Comparison of ENCODE assay signal across 26 cellular contexts in the genomic region with DNA sequence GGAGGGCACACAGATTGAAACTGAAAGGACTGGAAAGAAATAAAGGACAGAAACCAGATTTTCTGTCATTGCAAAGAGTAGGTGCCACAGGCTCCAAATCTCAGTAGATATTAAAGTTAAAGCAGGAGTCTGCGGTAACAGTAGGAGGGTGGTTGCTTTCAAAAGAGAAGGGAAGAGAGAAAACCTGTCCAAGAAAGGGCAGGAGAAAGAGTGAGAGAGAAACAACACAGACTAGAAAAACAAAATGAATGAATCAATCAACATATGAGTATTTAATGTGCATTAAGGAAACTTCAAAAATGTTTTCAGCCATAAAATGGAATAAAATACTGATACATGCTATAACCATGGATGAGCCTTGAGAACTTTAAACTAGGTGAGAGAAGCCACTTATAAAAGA.
DNase-seq lines count a peak whose midpoint lies in the region; ATAC-seq, FAIRE-seq and TF ChIP-seq lines count a peak whose summit lies in the region.
"Had no signal": no experiment of that assay in that cellular context is flagged by ENCODE, and none has a peak within 500 bp of the region (broad histone marks: within the 10 kb centered on the region; RNA-seq: fewer than 3 reads in every experiment).

No MANE protein-coding gene starts in this region.

- peaks cover 2% of the 10 kb centered on the region for H3K4me1 Mint-ChIP-seq in activated naive CD4-positive, alpha-beta T cell treated with anti-CD3 and anti-CD28 coated beads, Interleukin-2, amount 10 ng/mL, durations not matched to agents 7 days and 5 days

- H3K36me3 ChIP-seq in cardiac muscle cell (no peaks in the 10 kb centered on the region), K562 (ENCODE audit: control insufficient read depth, insufficient read depth, low read length) (no peaks in the 10 kb centered on the region), right lobe of liver (no peaks in the 10 kb centered on the region), thyroid gland (no peaks in the 10 kb centered on the region)
- H3K36me3 ChIP-seq: ovary, transverse colon had no signal

- ATAC-seq in K562 (no peak), right lobe of liver (no peak)

- CTCF ChIA-PET in K562 (lab: Yijun Ruan, JAX; ENCODE audit: low intra/inter-chr PET ratio): no interaction called here
- CTCF ChIA-PET in activated naive CD4-positive, alpha-beta T cell treated with anti-CD3 and anti-CD28 coated beads, Interleukin-2, amount 10 ng/mL, durations not matched to agents 7 days and 5 days (lab: Charles Lee): no interaction called here

- no peak overlapping the region for H3K4me2 ChIP-seq in K562 (ENCODE audit: insufficient read depth, low read length)

- H3K9me3 ChIP-seq in cardiac muscle cell (ENCODE audit: low read depth) (no peaks in the 10 kb centered on the region), K562 (replicated peaks; ENCODE audit: control insufficient read depth, insufficient read depth, low read depth, low read length) (no peaks in the 10 kb centered on the region), right lobe of liver (no peaks in the 10 kb centered on the region), thyroid gland (no peaks in the 10 kb centered on the region)
- H3K9me3 ChIP-seq: ovary, transverse colon had no signal

- H3K27ac ChIP-seq in cardiac muscle cell: peak overlapping the region; percentile 96
- no peak overlapping the region for H3K27ac ChIP-seq in K562 (ENCODE audit: extremely low read depth, low read depth, low read length)
- peak overlapping the region; percentile 90 to 99 (median 97) for H3K27ac ChIP-seq in right lobe of liver
- peak overlapping the region in 2 of 3 donors; percentile 68 to 75 for H3K27ac ChIP-seq in thyroid gland

- intact Hi-C loops in cardiac septum (cut with DNase I): loop anchor here (2.0 to 5.0 kb wide), 6 partner anchors 163 to 663 kb away; no protein-coding TSS in a partner anchor
- intact Hi-C loops in K562 (cut with micrococcal nuclease): loop anchor here (5.0 kb wide), 2 partner anchors 648 to 663 kb away; no protein-coding TSS in a partner anchor
- intact Hi-C loops in right lobe of liver (cut with DNase I): no loop called here
- intact Hi-C loops in thyroid gland (cut with DNase I): loop anchor here (10.0 kb wide), 1 partner anchor 226 kb away; no protein-coding TSS in a partner anchor

- no peak overlapping the region for H3K9ac ChIP-seq in K562 (ENCODE audit: insufficient read depth in 1 of 2, low read depth in 2 of 2, low read length in 2 of 2)

- H4K20me1 ChIP-seq in K562 (replicated peaks; ENCODE audit: control insufficient read depth, insufficient read depth, low read length): no peaks in the 10 kb centered on the region

- H3K9me3 Mint-ChIP-seq in activated naive CD4-positive, alpha-beta T cell treated with anti-CD3 and anti-CD28 coated beads, Interleukin-2, amount 10 ng/mL, durations not matched to agents 7 days and 5 days: no peaks in the 10 kb centered on the region
- H3K9me3 Mint-ChIP-seq: activated CD4-positive, alpha-beta T cell treated with anti-CD3 and anti-CD28 coated beads, Interleukin-2, amount 10 ng/mL, durations not matched to agents 7 days and 5 days; HFFc6 had no signal

- TF ChIP-seq RAD21 in K562 (CRISPR knock-in tag; conservative IDR thresholded peaks at IDR 0.05 in 1 of 2, IDR thresholded peaks at IDR 0.05 in 1 of 2): no peak

- WGBS in K562 (ENCODE audit: insufficient coverage, low coverage, missing lambda C conversion rate): 78% methylated on average over 1 of the region's 1 CpG
- 43% methylated on average over 1 of the region's 1 CpG for WGBS in right lobe of liver (ENCODE audit: insufficient coverage, low coverage, low lambda C conversion rate, missing lambda C conversion rate)
- 90 to 98% methylated on average over 1 of the region's 1 CpG for WGBS in thyroid gland, 2 donors

- no peak for TF ChIP-seq EP300 in K562 (IDR thresholded peaks at IDR 0.05; ENCODE audit: low read length)

- H3K27me3 ChIP-seq in cardiac muscle cell (no peaks in the 10 kb centered on the region), K562 (ENCODE audit: control insufficient read depth in 2 of 2, insufficient read depth in 2 of 2, low read length in 2 of 2) (peaks cover 0 to 2% of the 10 kb centered on the region in 2 experiments; a peak in 2 of 5 replicates), right lobe of liver (no peaks in the 10 kb centered on the region), thyroid gland (no peaks in the 10 kb centered on the region)
- H3K27me3 ChIP-seq: ovary had no signal

- POLR2A ChIA-PET in K562 (lab: Yijun Ruan, JAX): interaction anchor here (0.6 kb wide), 1 partner anchor 95 kb away, joined by 3 read pairs; no protein-coding TSS in a partner anchor

- H3K4me3 ChIP-seq in cardiac muscle cell (peak overlapping the region; percentile 46), K562 (no peak overlapping the region), right lobe of liver (no peak overlapping the region), thyroid gland (replicated peaks in 1 of 3) (no peak overlapping the region)

- in situ Hi-C loops in K562 (cut with MboI): loop anchor here (25.0 kb wide), 1 partner anchor 648 kb away; no protein-coding TSS in a partner anchor

- H3K36me3 Mint-ChIP-seq in activated naive CD4-positive, alpha-beta T cell treated with anti-CD3 and anti-CD28 coated beads, Interleukin-2, amount 10 ng/mL, durations not matched to agents 7 days and 5 days: no peaks in the 10 kb centered on the region
- H3K36me3 Mint-ChIP-seq: activated naive CD8-positive, alpha-beta T cell; CD4-positive, alpha-beta memory T cell had no signal

- peaks cover 48% of the 10 kb centered on the region for H3K27me3 Mint-ChIP-seq in activated naive CD4-positive, alpha-beta T cell treated with anti-CD3 and anti-CD28 coated beads, Interleukin-2, amount 10 ng/mL, durations not matched to agents 7 days and 5 days

- no peak overlapping the region for H3K4me3 Mint-ChIP-seq in activated naive CD4-positive, alpha-beta T cell treated with anti-CD3 and anti-CD28 coated beads, Interleukin-2, amount 10 ng/mL, durations not matched to agents 7 days and 5 days
- H3K4me3 Mint-ChIP-seq: activated CD4-positive, alpha-beta T cell treated with anti-CD3 and anti-CD28 coated beads, Interleukin-2, amount 10 ng/mL, durations not matched to agents 7 days and 5 days had no signal

- H3K9me1 ChIP-seq in K562 (ENCODE audit: control insufficient read depth, insufficient read depth, low read length): no peaks in the 10 kb centered on the region

- no peak overlapping the region for H3K27ac Mint-ChIP-seq in activated naive CD4-positive, alpha-beta T cell treated with anti-CD3 and anti-CD28 coated beads, Interleukin-2, amount 10 ng/mL, durations not matched to agents 7 days and 5 days
- H3K27ac Mint-ChIP-seq: activated CD4-positive, alpha-beta T cell treated with anti-CD3 and anti-CD28 coated beads, Interleukin-2, amount 10 ng/mL, durations not matched to agents 7 days and 5 days; activated CD8-positive, alpha-beta memory T cell treated with anti-CD3 and anti-CD28 coated beads, Interleukin-2, amount 10 ng/mL, durations not matched to agents 7 days and 5 days; activated naive CD8-positive, alpha-beta T cell; CD4-positive, alpha-beta memory T cell had no signal

- BruUV-seq in K562 (replicated peaks; lab: Mats Ljungman, UMichigan): no TSS peak

- TF ChIP-seq POLR2A in K562 (conservative IDR thresholded peaks at IDR 0.05) (no peak), right lobe of liver (IDR thresholded peaks at IDR 0.05) (no peak), thyroid gland (IDR thresholded peaks at IDR 0.05) (no peak)

- H3K4me1 ChIP-seq in cardiac muscle cell (ENCODE audit: low read depth) (peaks cover 17% of the 10 kb centered on the region), K562 (replicated peaks in 1 of 2; ENCODE audit: control insufficient read depth in 2 of 2, insufficient read depth in 2 of 2, low read length in 2 of 2) (peaks cover 20 to 29% of the 10 kb centered on the region in 2 experiments), right lobe of liver (peaks cover 0 to 17% (median 0%) of the 10 kb centered on the region in 4 donors), thyroid gland (peaks cover 6 to 12% of the 10 kb centered on the region in 2 donors)

- no peaks in the 10 kb centered on the region for H3K79me2 ChIP-seq in K562 (ENCODE audit: control insufficient read depth, insufficient read depth, low read length)

- TF ChIP-seq CTCF in cardiac muscle cell (IDR thresholded peaks at IDR 0.05; ENCODE audit: low read depth, low read length) (no peak), K562 (IDR thresholded peaks at IDR 0.05 in 2 of 3, conservative IDR thresholded peaks at IDR 0.05 in 1 of 3; ENCODE audit: insufficient read depth in 2 of 3, low read depth in 1 of 3, low read length in 3 of 3) (no peak), right lobe of liver (IDR thresholded peaks at IDR 0.05) (no peak), thyroid gland (IDR thresholded peaks at IDR 0.05) (no peak)

- FAIRE-seq in K562 (lab: Jason Lieb, UNC): no peak
- FAIRE-seq: GM18507 had no signal

- DNase-seq in cardiac muscle cell (ENCODE audit: low read depth in 1 of 2, low spot score in 1 of 2) (no peak), cardiac septum (ENCODE audit: low spot score) (no peak), K562 (ENCODE audit: extremely low read depth in 1 of 4, low spot score in 3 of 4) (no peak), right lobe of liver (no peak), thyroid gland (no peak), NCI-H2081 (lab: John Stamatoyannopoulos, UW) (no peak)
- DNase-seq in activated naive CD4-positive, alpha-beta T cell (lab: John Stamatoyannopoulos, UW): no peak
- DNase-seq in activated naive CD4-positive, alpha-beta T cell treated with anti-CD3 and anti-CD28 coated beads, Interleukin-2, amount 10 ng/mL, durations not matched to agents 7 days and 5 days: no peak
- DNase-seq: 8988T; activated CD4-positive, alpha-beta T cell treated with anti-CD3 and anti-CD28 coated beads, Interleukin-2, amount 10 ng/mL, durations not matched to agents 7 days and 5 days; activated CD8-positive, alpha-beta memory T cell treated with anti-CD3 and anti-CD28 coated beads, Interleukin-2, amount 10 ng/mL, durations not matched to agents 7 days and 5 days; CD4-positive, alpha-beta memory T cell; DMS53; effector CD4-positive, alpha-beta T cell; GF-D8; HFFc6; NCI-H1105 treated with DMSO at 0.1 percent for 48 hours; NCI-H446 treated with DMSO at 0.1 percent for 48 hours; OCI-M1; SHP77; stimulated activated naive CD4-positive, alpha-beta T cell treated with Interleukin-2 at 50 U/mL for 16 hours; T-helper 9 cell had no signal

- no peak overlapping the region for H2AFZ ChIP-seq in K562 (ENCODE audit: low read depth, low read length)

Comparison
In these comparisons a context has a peak if more than half of its experiments do, and no peak if none do; other contexts are left out.
1. intact Hi-C loops: an anchor here in cardiac septum (2.0 to 5.0 kb wide), K562 (5.0 kb wide) and thyroid gland (10.0 kb wide); none called in right lobe of liver.